ENCODE assay signal across 23 cellular contexts in genomic region chr2:7694066-7695000, GRCh38.
A peak's percentile ranks its signal among the peaks of the same experiment; 100 is the strongest.
DNase-seq lines count a peak whose midpoint lies in the region; ATAC-seq, FAIRE-seq and TF ChIP-seq lines count a peak whose summit lies in the region.
"Had no signal": no experiment of that assay in that cellular context is flagged by ENCODE, and none has a peak within 500 bp of the region (broad histone marks: within the 10 kb centered on the region; RNA-seq: fewer than 3 reads in every experiment).

No MANE protein-coding gene starts in this region.

- no peak overlapping the region; the same call in 1 of the 2 replicates for H2BK12ac ChIP-seq in H1 (ENCODE audit: low read depth, low read length)

- H3K4me2 ChIP-seq in H1 (ENCODE audit: insufficient read depth in 1 of 2, low read depth in 2 of 2, low read length in 2 of 2): no peak overlapping the region
- H3K4me2 ChIP-seq: A549 had no signal

- H3K36me3 ChIP-seq in H1 (ENCODE audit: control insufficient read depth in 2 of 4, insufficient read depth in 4 of 4, low read length in 3 of 4): no peaks in the 10 kb centered on the region
- H3K36me3 ChIP-seq: ascending aorta, BE2C, pancreas had no signal

- H3K4me3 Mint-ChIP-seq in activated CD4-positive, alpha-beta T cell treated with anti-CD3 and anti-CD28 coated beads, Interleukin-2, amount 10 ng/mL, durations not matched to agents 24 days and 14 days: peak overlapping the region; percentile 68
- H3K4me3 Mint-ChIP-seq in activated CD8-positive, alpha-beta T cell treated with anti-CD3 and anti-CD28 coated beads for 36 hours: peak overlapping the region; percentile 54
- H3K4me3 Mint-ChIP-seq: central memory CD8-positive, alpha-beta T cell had no signal

- H3K27me3 ChIP-seq in H1 (replicated peaks in 1 of 4; ENCODE audit: control insufficient read depth in 3 of 4, extremely low read depth in 1 of 4, insufficient read depth in 3 of 4, low read length in 3 of 4): no peaks in the 10 kb centered on the region; a peak in 1 of 7 replicates
- H3K27me3 ChIP-seq: ascending aorta, BE2C, pancreas had no signal

- no peak overlapping the region for H3K4ac ChIP-seq in H1 (replicated peaks; ENCODE audit: insufficient read length, low read depth, low read length)

- TF ChIP-seq RAD21 in H1 (IDR thresholded peaks at IDR 0.05 in 1 of 2, conservative IDR thresholded peaks at IDR 0.05 in 1 of 2; ENCODE audit: low read depth in 2 of 2, low read length in 2 of 2): no peak

- peak; percentile 80 for ATAC-seq in activated CD8-positive, alpha-beta T cell treated with anti-CD3 and anti-CD28 coated beads for 36 hours
- ATAC-seq: A549; left lobe of liver; naive thymus-derived CD4-positive, alpha-beta T cell; pancreas; right cardiac atrium had no signal

- H3K36me3 Mint-ChIP-seq in activated CD4-positive, alpha-beta T cell treated with anti-CD3 and anti-CD28 coated beads, Interleukin-2, amount 10 ng/mL, durations not matched to agents 24 days and 14 days (ENCODE audit: low read depth): peaks cover 3% of the 10 kb centered on the region
- H3K36me3 Mint-ChIP-seq in activated CD8-positive, alpha-beta T cell treated with anti-CD3 and anti-CD28 coated beads for 36 hours (ENCODE audit: low read depth): no peaks in the 10 kb centered on the region

- DNase-seq in activated CD4-positive, alpha-beta T cell treated with anti-CD3 and anti-CD28 coated beads, Interleukin-2, amount 10 ng/mL, durations not matched to agents 24 days and 14 days: peak; percentile 74
- DNase-seq in activated CD4-positive, alpha-beta T cell treated with anti-CD3 and anti-CD28 coated beads, Interleukin-2, amount 50 U/mL, for 1 hour: no peak
- DNase-seq in GM18507 (ENCODE audit: extremely low spot score, insufficient read length, low read depth) (no peak), H1 (ENCODE audit: low read depth in 1 of 2, low spot score in 2 of 2) (no peak), GOT3 (lab: John Stamatoyannopoulos, UW) (no peak), DMS79 (lab: John Stamatoyannopoulos, UW) (no peak), NCI-H1417 treated with DMSO at 0.1 percent for 48 hours (lab: John Stamatoyannopoulos, UW) (no peak)
- DNase-seq in activated CD8-positive, alpha-beta T cell treated with anti-CD3 and anti-CD28 coated beads for 36 hours: peak; percentile 56
- DNase-seq: activated effector memory CD4-positive, alpha-beta T cell treated with Interleukin-2 at 50 U/mL for 16 hours; BE2C; COR-L47; mesendoderm; naive thymus-derived CD4-positive, alpha-beta T cell; NCI-H1092; NCI-H2029; NCI-H446 treated with DMSO at 0.1 percent for 48 hours; pancreas; right cardiac atrium; stimulated activated CD8-positive, alpha-beta memory T cell treated with anti-CD3 and anti-CD28 coated beads, Interleukin-4, amount 100 ng/mL, for 48 hours had no signal

- no peak overlapping the region for H3K56ac ChIP-seq in H1 (replicated peaks; ENCODE audit: insufficient read length, low read depth, low read length)

- H2BK5ac ChIP-seq in H1 (ENCODE audit: low read depth, low read length): no peak overlapping the region

- TF ChIP-seq CTCF in activated CD8-positive, alpha-beta T cell treated with anti-CD3 and anti-CD28 coated beads for 36 hours (IDR thresholded peaks at IDR 0.05): no peak
- TF ChIP-seq CTCF in H1 (IDR thresholded peaks at IDR 0.05; ENCODE audit: control extremely low read depth in 1 of 3, insufficient read depth in 1 of 3, low read depth in 1 of 3, low read length in 3 of 3): no peak

- POLR2A ChIA-PET in activated CD8-positive, alpha-beta T cell treated with anti-CD3 and anti-CD28 coated beads for 36 hours (lab: Charles Lee): interaction anchor here (0.6 to 1.1 kb wide), 5 partner anchors 29 to 244 kb away, joined by 3 to 5 read pairs (median 3); no protein-coding TSS in a partner anchor
- POLR2A ChIA-PET in H1 (lab: Charles Lee; ENCODE audit: partially characterized antibody): interaction anchor here (0.6 kb wide), 1 partner anchor 131 kb away, joined by 3 read pairs; no protein-coding TSS in a partner anchor

- H3K23me2 ChIP-seq in H1 (ENCODE audit: low read depth, low read length): no peaks in the 10 kb centered on the region; the same call in 1 of the 2 replicates

- 86% methylated on average over 12 of the region's 12 CpGs; no CpG with 5 or more reads in 1 of the 2 experiments for WGBS in H1 (ENCODE audit: extremely low coverage in 1 of 2, insufficient coverage in 1 of 2, insufficient read length in 1 of 2, insufficient replicate concordance in 2 of 2, low coverage in 1 of 2, low lambda C conversion rate in 2 of 2, missing lambda C conversion rate in 1 of 2), 2 experiments

- H3K27me3 Mint-ChIP-seq in activated CD4-positive, alpha-beta T cell treated with anti-CD3 and anti-CD28 coated beads, Interleukin-2, amount 10 ng/mL, durations not matched to agents 24 days and 14 days: no peaks in the 10 kb centered on the region
- no peaks in the 10 kb centered on the region for H3K27me3 Mint-ChIP-seq in activated CD8-positive, alpha-beta T cell treated with anti-CD3 and anti-CD28 coated beads for 36 hours
- H3K27me3 Mint-ChIP-seq: central memory CD8-positive, alpha-beta T cell; naive thymus-derived CD4-positive, alpha-beta T cell had no signal

- no peaks in the 10 kb centered on the region; a peak in 1 of 7 replicates for H3K4me1 ChIP-seq in H1 (replicated peaks in 1 of 4; ENCODE audit: control insufficient read depth in 3 of 4, insufficient read depth in 4 of 4, low read length in 3 of 4)
- H3K4me1 ChIP-seq: ascending aorta, pancreas had no signal

- no peak overlapping the region for H4K5ac ChIP-seq in H1 (ENCODE audit: insufficient read length, low read depth, low read length)

- FAIRE-seq in GM18507 (lab: Jason Lieb, UNC) (peak; percentile 26), H1 (lab: Jason Lieb, UNC) (no peak)
- FAIRE-seq: A549, pancreas had no signal

- H3K18ac ChIP-seq in H1 (ENCODE audit: extremely low read depth, low read length): no peak overlapping the region

- peak overlapping the region; percentile 74; the same call in 1 of the 2 replicates for H2BK20ac ChIP-seq in H1 (ENCODE audit: low read length)

- TF ChIP-seq POLR2A in H1 (IDR thresholded peaks at IDR 0.05; ENCODE audit: control extremely low read depth in 1 of 2, low read depth in 2 of 2, low read length in 2 of 2): no peak

- H3K23ac ChIP-seq in H1 (ENCODE audit: insufficient read length): no peak overlapping the region

- H3K4me3 ChIP-seq in H1 (ENCODE audit: extremely low read depth in 1 of 4, insufficient read depth in 2 of 4, low read depth in 3 of 4, low read length in 4 of 4): no peak overlapping the region
- H3K4me3 ChIP-seq: A549, ascending aorta, pancreas had no signal

- H3K79me2 ChIP-seq in H1 (ENCODE audit: control insufficient read depth in 1 of 2, insufficient read depth in 2 of 2, low read length in 2 of 2): no peaks in the 10 kb centered on the region

- CTCF ChIA-PET in activated CD8-positive, alpha-beta T cell treated with anti-CD3 and anti-CD28 coated beads for 36 hours (lab: Charles Lee): interaction anchor here (1.0 to 3.0 kb wide), 2 partner anchors 20 to 22 kb away, joined by 3 to 11 read pairs; no protein-coding TSS in a partner anchor
- CTCF ChIA-PET in H1 (lab: Charles Lee; ENCODE audit: partially characterized antibody): interaction anchor here (1.0 to 1.9 kb wide), 4 partner anchors 20 to 159 kb away, joined by 3 to 9 read pairs (median 3); no protein-coding TSS in a partner anchor

- H4K91ac ChIP-seq in H1 (replicated peaks; ENCODE audit: insufficient read length, low read length): no peak overlapping the region

- H3K27ac ChIP-seq in H1 (ENCODE audit: low read depth, low read length): no peak overlapping the region
- H3K27ac ChIP-seq: A549, ascending aorta, pancreas had no signal

- peak overlapping the region; percentile 48; the same call in 1 of the 2 replicates for H2BK15ac ChIP-seq in H1 (ENCODE audit: low read length)

- no peaks in the 10 kb centered on the region for H4K20me1 ChIP-seq in H1 (replicated peaks in 1 of 2; ENCODE audit: control insufficient read depth in 1 of 2, insufficient read depth in 2 of 2, low read length in 2 of 2)

- no peaks in the 10 kb centered on the region for H3K9me3 ChIP-seq in H1 (ENCODE audit: insufficient read depth in 2 of 2, low read depth in 1 of 2, low read length in 1 of 2)
- H3K9me3 ChIP-seq: A549, ascending aorta, BE2C, pancreas had no signal

- H2BK120ac ChIP-seq in H1 (replicated peaks; ENCODE audit: low read depth, low read length): no peak overlapping the region

- no peak overlapping the region for H4K8ac ChIP-seq in H1 (ENCODE audit: extremely low read depth, insufficient read depth, low read length)

- no peaks in the 10 kb centered on the region for H3K79me1 ChIP-seq in H1 (ENCODE audit: low read depth, low read length)

- H2AFZ ChIP-seq in H1 (ENCODE audit: low read length): peak overlapping the region; percentile 39; the same call in 1 of the 2 replicates

- intact Hi-C loops in activated CD4-positive, alpha-beta T cell treated with anti-CD3 and anti-CD28 coated beads, Interleukin-2, amount 10 ng/mL, durations not matched to agents 24 days and 14 days (cut with micrococcal nuclease): loop anchor here (1.0 to 5.0 kb wide), 4 partner anchors 22 to 132 kb away; no protein-coding TSS in a partner anchor
- intact Hi-C loops in activated CD8-positive, alpha-beta T cell treated with anti-CD3 and anti-CD28 coated beads for 36 hours (cut with micrococcal nuclease): no loop called here

- H3K9me3 Mint-ChIP-seq in activated CD4-positive, alpha-beta T cell treated with anti-CD3 and anti-CD28 coated beads, Interleukin-2, amount 10 ng/mL, durations not matched to agents 24 days and 14 days: peaks cover 17% of the 10 kb centered on the region
- H3K9me3 Mint-ChIP-seq in activated CD8-positive, alpha-beta T cell treated with anti-CD3 and anti-CD28 coated beads for 36 hours: peaks cover 2% of the 10 kb centered on the region
- H3K9me3 Mint-ChIP-seq: central memory CD8-positive, alpha-beta T cell had no signal

- H3K9ac ChIP-seq in H1 (replicated peaks in 1 of 4; ENCODE audit: extremely low read depth in 1 of 4, low read depth in 3 of 4, low read length in 3 of 4): no peak overlapping the region; a peak in 1 of 7 replicates

- H3K27ac Mint-ChIP-seq in activated CD4-positive, alpha-beta T cell treated with anti-CD3 and anti-CD28 coated beads, Interleukin-2, amount 10 ng/mL, durations not matched to agents 24 days and 14 days: peak overlapping the region; percentile 91
- peak overlapping the region; percentile 86 for H3K27ac Mint-ChIP-seq in activated CD8-positive, alpha-beta T cell treated with anti-CD3 and anti-CD28 coated beads for 36 hours

- TF ChIP-seq EP300 in H1 (IDR thresholded peaks at IDR 0.05; ENCODE audit: borderline replicate concordance in 1 of 2, low read depth in 2 of 2, low read length in 2 of 2): no peak

- H3K4me1 Mint-ChIP-seq in activated CD4-positive, alpha-beta T cell treated with anti-CD3 and anti-CD28 coated beads, Interleukin-2, amount 10 ng/mL, durations not matched to agents 24 days and 14 days: peaks cover 38% of the 10 kb centered on the region
- H3K4me1 Mint-ChIP-seq in activated CD8-positive, alpha-beta T cell treated with anti-CD3 and anti-CD28 coated beads for 36 hours (ENCODE audit: low read depth): peaks cover 48% of the 10 kb centered on the region

- no peak overlapping the region for H2AK5ac ChIP-seq in H1 (ENCODE audit: low read depth, low read length)

- no peak overlapping the region for H3K14ac ChIP-seq in H1 (ENCODE audit: insufficient read length)

TF ChIP-seq in H1, 55 proteins besides CTCF, POLR2A, EP300 and RAD21 (continues in another document):
- no peak for TF ChIP-seq EGR1 (IDR thresholded peaks at IDR 0.05; ENCODE audit: borderline replicate concordance, low read depth, low read length)

Comparison
In these comparisons a context has a peak if more than half of its experiments do, and no peak if none do; other contexts are left out.
1. DNase-seq: peak in activated CD4-positive, alpha-beta T cell treated with anti-CD3 and anti-CD28 coated beads, Interleukin-2, amount 10 ng/mL, durations not matched to agents 24 days and 14 days (single experiment) and activated CD8-positive, alpha-beta T cell treated with anti-CD3 and anti-CD28 coated beads for 36 hours (single experiment); none in activated CD4-positive, alpha-beta T cell treated with anti-CD3 and anti-CD28 coated beads, Interleukin-2, amount 50 U/mL, for 1 hour (single experiment), GM18507 (single experiment), H1 (0 of 2), GOT3 (single experiment), DMS79 (single experiment) and NCI-H1417 treated with DMSO at 0.1 percent for 48 hours (single experiment).